ENCODE assay signal across 11 cellular contexts in the genomic region with DNA sequence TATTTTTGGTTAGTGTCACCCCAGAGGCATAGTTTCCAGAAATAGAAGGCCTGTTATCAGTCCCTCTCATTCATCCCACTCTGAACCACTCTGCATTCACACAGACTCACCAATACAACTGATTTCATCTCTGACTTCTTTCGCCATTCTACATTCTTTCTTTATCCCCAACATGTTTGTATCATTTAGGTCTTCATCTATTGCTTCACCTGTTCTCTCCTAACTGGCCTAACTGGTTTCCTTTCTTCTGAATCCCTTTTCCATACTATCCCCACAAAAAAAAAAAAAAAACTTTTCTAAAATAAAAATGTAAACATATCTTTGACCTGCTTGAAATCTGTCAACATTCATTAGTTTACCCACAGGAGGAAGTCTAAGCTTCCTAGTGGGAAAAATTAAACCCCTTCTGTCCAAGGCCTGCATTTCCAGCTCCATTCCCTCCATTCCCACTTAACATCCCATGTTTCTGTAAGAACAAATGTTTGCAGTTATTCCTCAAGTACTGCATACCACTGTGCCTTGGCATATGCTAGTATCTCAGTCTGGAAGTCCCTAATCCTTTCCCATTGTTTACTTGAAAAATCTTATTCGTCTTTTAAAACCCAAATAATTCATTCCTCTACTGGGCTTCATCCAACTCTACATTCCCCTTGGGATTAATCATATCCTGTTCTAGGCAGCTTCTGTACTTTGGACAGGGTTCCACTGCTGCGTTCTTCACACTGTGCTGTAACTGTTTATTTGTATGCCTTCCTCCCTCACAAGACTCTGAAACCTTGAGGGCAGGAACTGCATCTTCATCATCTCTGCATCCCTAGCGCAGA.
A peak's percentile ranks its signal among the peaks of the same experiment; 100 is the strongest.
DNase-seq lines count a peak whose midpoint lies in the region; ATAC-seq, FAIRE-seq and TF ChIP-seq lines count a peak whose summit lies in the region.
"Had no signal": no experiment of that assay in that cellular context is flagged by ENCODE, and none has a peak within 500 bp of the region (broad histone marks: within the 10 kb centered on the region; RNA-seq: fewer than 3 reads in every experiment).

No MANE protein-coding gene starts in this region.

- no peaks in the 10 kb centered on the region for H4K20me1 ChIP-seq in HepG2 (ENCODE audit: insufficient read depth, low read length)

- peak; percentile 89 for ATAC-seq in HepG2

- no peak for TF ChIP-seq RAD21 in HepG2 (CRISPR knock-in tag; IDR thresholded peaks at IDR 0.05)

- in situ Hi-C loops in HepG2 (cut with HindIII; ENCODE audit: extremely low pct_ligation_motif_present, low pct_unique_long_range_greater_than_20kb), result no loop called here

- CTCF ChIA-PET in AG04450 (lab: Charles Lee), result no interaction called here
- CTCF ChIA-PET in HepG2 (lab: Yijun Ruan, JAX; ENCODE audit: low intra/inter-chr PET ratio, low total read pairs), result no interaction called here

- TF ChIP-seq EP300 in HepG2 (IDR thresholded peaks at IDR 0.05; ENCODE audit: low read depth in 2 of 2, low read length in 2 of 2) (peak in 1 of 2 experiments; percentile 72; a peak in 2 of 4 replicates), HepG2 (CRISPR knock-in tag; IDR thresholded peaks at IDR 0.05; ENCODE audit: borderline replicate concordance) (0 out of 2 replicates have a peak, but pooled peaks have one; percentile 30)

- H3K9me3 ChIP-seq in AG04450 (ENCODE audit: control insufficient read depth, insufficient read depth, low read length) (no peaks in the 10 kb centered on the region; the same call in 1 of the 2 replicates), MG63 (peaks cover 17% of the 10 kb centered on the region), HepG2 (ENCODE audit: low read length) (no peaks in the 10 kb centered on the region), BE2C (no peaks in the 10 kb centered on the region)
- H3K9me3 ChIP-seq: vagina had no signal

- H3K4me2 ChIP-seq in HepG2 (ENCODE audit: low read depth, low read length), result peak overlapping the region; percentile 64

- H3K4me3 ChIP-seq in AG04450 (ENCODE audit: low read depth, low read length) (no peak overlapping the region), MG63 (no peak overlapping the region), HepG2 (replicated peaks in 1 of 3; ENCODE audit: insufficient read depth in 1 of 3, low read depth in 2 of 3, low read length in 3 of 3) (no peak overlapping the region; a peak in 1 of 6 replicates), BE2C (ENCODE audit: low read depth, low read length) (no peak overlapping the region)
- H3K4me3 ChIP-seq: vagina had no signal

- intact Hi-C loops in HepG2 (cut with micrococcal nuclease; ENCODE audit: unreplicated experiment), result loop anchor here (1.0 to 10.0 kb wide), 3 partner anchors 50 to 278 kb away; partner anchors contain the start of gene FIGN

- TSS peak; percentile 37 for BruUV-seq in HepG2 (replicated peaks; lab: Mats Ljungman, UMichigan)

- H3K27me3 ChIP-seq in AG04450 (ENCODE audit: control insufficient read depth, insufficient read depth, low read length) (no peaks in the 10 kb centered on the region), MG63 (no peaks in the 10 kb centered on the region), HepG2 (ENCODE audit: control insufficient read depth in 1 of 2, insufficient read depth in 2 of 2, low read length in 2 of 2) (no peaks in the 10 kb centered on the region), BE2C (no peaks in the 10 kb centered on the region)
- H3K27me3 ChIP-seq: vagina had no signal

- peaks cover 43% of the 10 kb centered on the region for H3K4me1 ChIP-seq in HepG2 (ENCODE audit: insufficient read depth, low read length)
- H3K4me1 ChIP-seq in BE2C, result no peaks in the 10 kb centered on the region
- H3K4me1 ChIP-seq: vagina had no signal

- TF ChIP-seq POLR2A in HepG2 (IDR thresholded peaks at IDR 0.05; ENCODE audit: insufficient read depth in 1 of 2, low read depth in 2 of 2, low read length in 2 of 2), result no peak

- no peaks in the 10 kb centered on the region for H3K79me2 ChIP-seq in HepG2 (ENCODE audit: insufficient read depth, low read length)

- POLR2A ChIA-PET in AG04450 (lab: Yijun Ruan, JAX) (interaction anchor here (0.6 to 0.7 kb wide), 2 partner anchors 20 to 77 kb away, joined by 3 to 4 read pairs; no protein-coding TSS in a partner anchor), HepG2 (lab: Yijun Ruan, JAX) (interaction anchor here (1.0 to 1.1 kb wide), 2 partner anchors 20 to 68 kb away, joined by 3 to 6 read pairs; partner anchors contain the start of gene FIGN)

- no peak for TF ChIP-seq CTCF in AG04450 (IDR thresholded peaks at IDR 0.05; ENCODE audit: low read depth, low read length)
- no peak for TF ChIP-seq CTCF in HepG2 (CRISPR knock-in tag; IDR thresholded peaks at IDR 0.05)
- TF ChIP-seq CTCF in BE2C (IDR thresholded peaks at IDR 0.05; ENCODE audit: low read depth, low read length), result no peak
- no peak for TF ChIP-seq CTCF in D721Med (IDR thresholded peaks at IDR 0.05; ENCODE audit: insufficient read depth, missing control alignments)

- H3K36me3 ChIP-seq in MG63 (no peaks in the 10 kb centered on the region), HepG2 (replicated peaks in 1 of 2; ENCODE audit: control insufficient read depth in 1 of 2, insufficient read depth in 2 of 2, low read length in 2 of 2) (no peaks in the 10 kb centered on the region), BE2C (no peaks in the 10 kb centered on the region)
- H3K36me3 ChIP-seq: vagina had no signal

- WGBS in HepG2 (ENCODE audit: low lambda C conversion rate), result 24% methylated on average over 4 of the region's 4 CpGs

- H3K9ac ChIP-seq in HepG2 (ENCODE audit: insufficient read depth, low read depth, low read length), result peak overlapping the region; percentile 21; the same call in 1 of the 2 replicates

- FAIRE-seq in HepG2 (lab: Jason Lieb, UNC) (no peak), D721Med (lab: Jason Lieb, UNC) (no peak)

- H3K27ac ChIP-seq in AG04450 (ENCODE audit: low read depth, low read length) (no peak overlapping the region), HepG2 (ENCODE audit: extremely low read length, insufficient read depth, low read length) (peak overlapping the region; percentile 66)
- H3K27ac ChIP-seq: vagina had no signal

- H2AFZ ChIP-seq in HepG2 (ENCODE audit: low read length), result no peak overlapping the region

- DNase-seq in AG04450 (ENCODE audit: low read depth, low spot score), result peak; percentile 73
- peak; percentile 74 for DNase-seq in MG63
- peak; percentile 5 to 87 for DNase-seq in dermis microvascular lymphatic vessel endothelial cell (ENCODE audit: low read depth in 2 of 2)
- DNase-seq in HepG2 (ENCODE audit: low spot score), result peak; percentile 81
- no peak for DNase-seq in SIG-M5 (lab: John Stamatoyannopoulos, UW)
- DNase-seq in BE2C, result no peak
- no peak for DNase-seq in D721Med (ENCODE audit: insufficient read length, low spot score)
- no peak for DNase-seq in T1000 (lab: John Stamatoyannopoulos, UW)
- DNase-seq: activated B cell treated with CpG ODN at 0.5 μM for 24 hours; CD4-positive, CD25-positive, alpha-beta regulatory T cell had no signal

TF ChIP-seq in HepG2, 621 proteins besides CTCF, POLR2A, EP300 and RAD21 (continues in another document):
- no peak; the same call in 1 of the 2 replicates for TF ChIP-seq GFI1 (CRISPR knock-in tag; IDR thresholded peaks at IDR 0.05; ENCODE audit: borderline replicate concordance)
- peak; percentile 37; the same call in 1 of the 2 replicates for TF ChIP-seq YEATS4 (CRISPR knock-in tag; IDR thresholded peaks at IDR 0.05; ENCODE audit: borderline replicate concordance)
- peak; percentile 82 for TF ChIP-seq CEBPB (IDR thresholded peaks at IDR 0.05; ENCODE audit: borderline replicate concordance, low read depth, low read length)
- TF ChIP-seq, protein P1, sequence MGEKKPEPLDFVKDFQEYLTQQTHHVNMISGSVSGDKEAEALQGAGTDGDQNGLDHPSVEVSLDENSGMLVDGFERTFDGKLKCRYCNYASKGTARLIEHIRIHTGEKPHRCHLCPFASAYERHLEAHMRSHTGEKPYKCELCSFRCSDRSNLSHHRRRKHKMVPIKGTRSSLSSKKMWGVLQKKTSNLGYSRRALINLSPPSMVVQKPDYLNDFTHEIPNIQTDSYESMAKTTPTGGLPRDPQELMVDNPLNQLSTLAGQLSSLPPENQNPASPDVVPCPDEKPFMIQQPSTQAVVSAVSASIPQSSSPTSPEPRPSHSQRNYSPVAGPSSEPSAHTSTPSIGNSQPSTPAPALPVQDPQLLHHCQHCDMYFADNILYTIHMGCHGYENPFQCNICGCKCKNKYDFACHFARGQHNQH (CRISPR knock-in tag; IDR thresholded peaks at IDR 0.05), result peak; percentile 29; the same call in 1 of the 2 replicates
- TF ChIP-seq, protein P2, sequence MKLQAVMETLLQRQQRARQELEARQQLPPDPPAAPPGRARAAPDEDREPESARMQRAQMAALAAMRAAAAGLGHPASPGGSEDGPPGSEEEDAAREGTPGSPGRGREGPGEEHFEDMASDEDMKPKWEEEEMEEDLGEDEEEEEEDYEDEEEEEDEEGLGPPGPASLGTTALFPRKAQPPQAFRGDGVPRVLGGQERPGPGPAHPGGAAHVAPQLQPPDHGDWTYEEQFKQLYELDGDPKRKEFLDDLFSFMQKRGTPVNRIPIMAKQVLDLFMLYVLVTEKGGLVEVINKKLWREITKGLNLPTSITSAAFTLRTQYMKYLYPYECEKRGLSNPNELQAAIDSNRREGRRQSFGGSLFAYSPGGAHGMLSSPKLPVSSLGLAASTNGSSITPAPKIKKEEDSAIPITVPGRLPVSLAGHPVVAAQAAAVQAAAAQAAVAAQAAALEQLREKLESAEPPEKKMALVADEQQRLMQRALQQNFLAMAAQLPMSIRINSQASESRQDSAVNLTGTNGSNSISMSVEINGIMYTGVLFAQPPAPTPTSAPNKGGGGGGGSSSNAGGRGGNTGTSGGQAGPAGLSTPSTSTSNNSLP (IDR thresholded peaks at IDR 0.05; ENCODE audit: low read depth, low read length), result peak; percentile 24
- no peak for TF ChIP-seq ZSCAN22 (CRISPR knock-in tag; IDR thresholded peaks at IDR 0.05)
- no peak for TF ChIP-seq U2AF2 (IDR thresholded peaks at IDR 0.05; ENCODE audit: low read depth, low read length)
- no peak for TF ChIP-seq ZNF44 (CRISPR knock-in tag; IDR thresholded peaks at IDR 0.05)
- TF ChIP-seq ZNF589 (CRISPR knock-in tag; conservative IDR thresholded peaks at IDR 0.05), result no peak
- TF ChIP-seq TEAD2 (CRISPR knock-in tag; IDR thresholded peaks at IDR 0.05), result no peak
- TF ChIP-seq, protein P3, sequence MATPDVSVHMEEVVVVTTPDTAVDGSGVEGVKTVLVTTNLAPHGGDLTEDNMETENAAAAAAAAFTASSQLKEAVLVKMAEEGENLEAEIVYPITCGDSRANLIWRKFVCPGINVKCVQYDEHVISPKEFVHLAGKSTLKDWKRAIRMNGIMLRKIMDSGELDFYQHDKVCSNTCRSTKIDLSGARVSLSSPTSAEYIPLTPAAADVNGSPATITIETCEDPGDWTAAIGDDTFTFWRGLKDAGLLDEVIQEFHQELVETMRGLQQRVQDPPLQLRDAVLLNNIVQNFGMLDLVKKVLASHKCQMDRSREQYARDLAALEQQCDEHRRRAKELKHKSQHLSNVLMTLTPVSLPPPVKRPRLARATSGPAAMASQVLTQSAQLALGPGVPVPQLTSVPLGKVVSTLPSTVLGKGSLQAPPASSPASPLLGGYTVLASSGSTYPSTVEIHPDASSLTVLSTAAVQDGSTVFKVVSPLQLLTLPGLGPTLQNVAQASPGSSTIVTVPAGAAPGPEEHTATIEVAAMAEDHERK (CRISPR knock-in tag; IDR thresholded peaks at IDR 0.05; ENCODE audit: low read depth), result no peak

Comparison
In these comparisons a context has a peak if more than half of its experiments do, and no peak if none do; other contexts are left out.
1. DNase-seq: peak in AG04450 (single experiment), MG63 (single experiment), dermis microvascular lymphatic vessel endothelial cell (2 of 2) and HepG2 (single experiment); none in SIG-M5 (single experiment), BE2C (single experiment), D721Med (single experiment) and T1000 (single experiment).